ENCODE assay signal across 8 cellular contexts in genomic region chr9:127450170-127450830, GRCh38. TPM values are rescaled to one million over a fixed set of nuclear protein-coding genes. Genes with fewer than 3 reads are reported as not detected.
DNase-seq lines count a peak whose midpoint lies in the region; ATAC-seq and TF ChIP-seq lines count a peak whose summit lies in the region.

No MANE protein-coding gene starts in this region.

- H3K9me3 Mint-ChIP-seq in HFFc6: peaks cover 54% of the 10 kb centered on the region
- no peaks in the 10 kb centered on the region for H3K9me3 Mint-ChIP-seq in activated T-helper 17 cell treated with anti-CD3 and anti-CD28 coated beads, Interleukin-2, amount 50 U/mL, for 72 hours

- peaks cover 32% of the 10 kb centered on the region for H3K4me1 ChIP-seq in BLaER1

- peak overlapping the region; percentile 99 for H3K9ac ChIP-seq in BLaER1

- peaks cover 58% of the 10 kb centered on the region for H4K20me1 ChIP-seq in BLaER1

- H3K4me2 ChIP-seq in BLaER1: peak overlapping the region; percentile 99

- peaks cover 46% of the 10 kb centered on the region for H3K4me1 Mint-ChIP-seq in HFFc6 (ENCODE audit: low read depth)
- peaks cover 18% of the 10 kb centered on the region for H3K4me1 Mint-ChIP-seq in activated T-helper 17 cell treated with anti-CD3 and anti-CD28 coated beads, Interleukin-2, amount 50 U/mL, for 72 hours

- peak; percentile 2 for ATAC-seq in activated T-helper 17 cell treated with anti-CD3 and anti-CD28 coated beads, Interleukin-2, amount 50 U/mL, for 72 hours (replicated peaks)
- ATAC-seq in left cardiac atrium: peak; percentile 3 to 6
- ATAC-seq in GM19351 (IDR thresholded peaks at IDR 0.05; ENCODE audit: unreplicated experiment): no peak
- ATAC-seq in GM21526 (IDR thresholded peaks at IDR 0.05; ENCODE audit: low FRiP score, unreplicated experiment): no peak

- peaks cover 27% of the 10 kb centered on the region for H3K27me3 Mint-ChIP-seq in HFFc6 (ENCODE audit: insufficient read depth)
- no peaks in the 10 kb centered on the region for H3K27me3 Mint-ChIP-seq in activated T-helper 17 cell treated with anti-CD3 and anti-CD28 coated beads, Interleukin-2, amount 50 U/mL, for 72 hours

- TF ChIP-seq CTCF in HFFc6 (IDR thresholded peaks at IDR 0.05) (no peak), retinal pigment epithelial cell (conservative IDR thresholded peaks at IDR 0.05; ENCODE audit: low read depth, low read length) (no peak)

- H3K4me3 ChIP-seq in BLaER1 (peak overlapping the region; percentile 98), retinal pigment epithelial cell (ENCODE audit: low read length) (peak overlapping the region; percentile 98)

- peaks cover 59% of the 10 kb centered on the region for H3K36me3 ChIP-seq in BLaER1

- DNase-seq in HFFc6: peak; percentile 10
- DNase-seq in left cardiac atrium: no peak
- DNase-seq in retinal pigment epithelial cell (ENCODE audit: low read depth): no peak
- DNase-seq in SIG-M5 treated with dmso at 0.1 percent for 504 hours (lab: John Stamatoyannopoulos, UW; ENCODE audit: unreplicated experiment): no peak

- H3K27ac Mint-ChIP-seq in HFFc6: peak overlapping the region; percentile 94
- peak overlapping the region; percentile 96 for H3K27ac Mint-ChIP-seq in activated T-helper 17 cell treated with anti-CD3 and anti-CD28 coated beads, Interleukin-2, amount 50 U/mL, for 72 hours

- peak overlapping the region; percentile 97 for H3K4me3 Mint-ChIP-seq in HFFc6
- peak overlapping the region; percentile 96 for H3K4me3 Mint-ChIP-seq in activated T-helper 17 cell treated with anti-CD3 and anti-CD28 coated beads, Interleukin-2, amount 50 U/mL, for 72 hours

- peaks cover 11% of the 10 kb centered on the region; the same call in 1 of the 2 replicates for H3K9me3 ChIP-seq in BLaER1

- H3K27ac ChIP-seq in BLaER1: peak overlapping the region; percentile 99

- peaks cover 71% of the 10 kb centered on the region for H3K36me3 Mint-ChIP-seq in HFFc6 (ENCODE audit: low read depth)
- peaks cover 78% of the 10 kb centered on the region for H3K36me3 Mint-ChIP-seq in activated T-helper 17 cell treated with anti-CD3 and anti-CD28 coated beads, Interleukin-2, amount 50 U/mL, for 72 hours (ENCODE audit: low read depth)

- intact Hi-C loops in left cardiac atrium (cut with DNase I): no loop called here

- H3K27me3 ChIP-seq in BLaER1: no peaks in the 10 kb centered on the region

RNA-seq across cellular contexts. Expression of gene RPL12, which starts 0.9 kb away (rescaled TPM):
- total RNA-seq in HFFc6 (2021; fragmentation: NEBNext Ultra II Directional; extraction: Animal tissue kit (Norgen Biotek cat#: 25700)): 1,000 to 10,000 TPM in 4 of 6 experiments, 100 to 1,000 TPM in 2; 953 to 1,196 (median 1,072) TPM
- total RNA-seq in activated T-helper 17 cell treated with anti-CD3 and anti-CD28 coated beads, Interleukin-2, amount 50 U/mL, for 72 hours: 1,000 to 10,000 TPM; 1,178 to 1,829 TPM
- 100 to 1,000 TPM; 691 to 730 TPM for total RNA-seq in left cardiac atrium

RNA-seq across cellular contexts. Expression of gene LRSAM1, which starts 1.0 kb away (rescaled TPM):
- total RNA-seq in HFFc6 (2021; fragmentation: NEBNext Ultra II Directional; extraction: Animal tissue kit (Norgen Biotek cat#: 25700)): 10 to 100 TPM; 12.1 to 15.9 (median 13.4) TPM
- 10 to 100 TPM; 22.0 to 33.5 TPM for total RNA-seq in activated T-helper 17 cell treated with anti-CD3 and anti-CD28 coated beads, Interleukin-2, amount 50 U/mL, for 72 hours
- 10 to 100 TPM; 17.2 to 22.6 TPM for total RNA-seq in left cardiac atrium

RNA-seq across cellular contexts. Expression of gene ZNF79, which starts 26.1 kb away (rescaled TPM):
- 1 to 10 TPM; 6.7 to 8.5 (median 7.6) TPM for total RNA-seq in HFFc6 (2021; fragmentation: NEBNext Ultra II Directional; extraction: Animal tissue kit (Norgen Biotek cat#: 25700))
- 10 to 100 TPM; 10.1 to 11.3 TPM for total RNA-seq in activated T-helper 17 cell treated with anti-CD3 and anti-CD28 coated beads, Interleukin-2, amount 50 U/mL, for 72 hours
- 1 to 10 TPM; 6.2 to 6.6 TPM for total RNA-seq in left cardiac atrium

RNA-seq across cellular contexts. Expression of gene SLC2A8, which starts 53.3 kb away (rescaled TPM):
- 10 to 100 TPM; 11.5 to 13.6 (median 12.5) TPM for total RNA-seq in HFFc6 (2021; fragmentation: NEBNext Ultra II Directional; extraction: Animal tissue kit (Norgen Biotek cat#: 25700))
- total RNA-seq in activated T-helper 17 cell treated with anti-CD3 and anti-CD28 coated beads, Interleukin-2, amount 50 U/mL, for 72 hours: 1 to 10 TPM; 3.0 TPM
- total RNA-seq in left cardiac atrium: 10 to 100 TPM; 12.1 to 16.1 TPM

Comparison
In these comparisons a context has a peak if more than half of its experiments do, and no peak if none do; other contexts are left out.
1. ATAC-seq: peak in activated T-helper 17 cell treated with anti-CD3 and anti-CD28 coated beads, Interleukin-2, amount 50 U/mL, for 72 hours (single experiment) and left cardiac atrium (2 of 2); none in GM19351 (single experiment) and GM21526 (single experiment).